In genomic region chr5:89346573-89346972, GRCh38 we compare ENCODE assay signal across 2 cellular contexts.
TF ChIP-seq lines count a peak whose summit lies in the region.

No MANE protein-coding gene starts in this region.

TF ChIP-seq in IMR-90, 13 proteins besides CTCF, POLR2A, EP300 and RAD21:
- no peak for TF ChIP-seq RCOR1 (IDR thresholded peaks at IDR 0.05; ENCODE audit: insufficient replicate concordance, low read length)
- TF ChIP-seq CHD1 (IDR thresholded peaks at IDR 0.05; ENCODE audit: low read depth, low read length) = no peak
- TF ChIP-seq FOS (IDR thresholded peaks at IDR 0.05; ENCODE audit: low read depth, low read length) = no peak
- TF ChIP-seq MXI1 (IDR thresholded peaks at IDR 0.05; ENCODE audit: borderline replicate concordance, low read depth, low read length) = no peak
- TF ChIP-seq CEBPB (IDR thresholded peaks at IDR 0.05; ENCODE audit: low read depth, low read length) = no peak

TF ChIP-seq in endothelial cell of umbilical vein, 7 proteins besides CTCF, POLR2A, EP300 and RAD21:
- TF ChIP-seq EZH2 (IDR thresholded peaks at IDR 0.05; ENCODE audit: borderline replicate concordance, low read depth, low read length, severe bottlenecking) (no peak), GATA2 (IDR thresholded peaks at IDR 0.05; ENCODE audit: insufficient read depth, insufficient read length, low read depth, low read length) (no peak), POLR2AphosphoS5 (IDR thresholded peaks at IDR 0.05; ENCODE audit: insufficient read depth, low read depth, low read length) (no peak), JUN (IDR thresholded peaks at IDR 0.05; ENCODE audit: borderline replicate concordance, insufficient read depth, insufficient read length, low read depth) (no peak), MAX (IDR thresholded peaks at IDR 0.05; ENCODE audit: insufficient read depth, insufficient read length) (no peak), FOS (IDR thresholded peaks at IDR 0.05; ENCODE audit: borderline replicate concordance, insufficient read depth, low read length) (no peak), MYC (IDR thresholded peaks at IDR 0.05; ENCODE audit: low read depth, low read length) (no peak)
